ENCODE assay signal across 8 cellular contexts in the genomic region with DNA sequence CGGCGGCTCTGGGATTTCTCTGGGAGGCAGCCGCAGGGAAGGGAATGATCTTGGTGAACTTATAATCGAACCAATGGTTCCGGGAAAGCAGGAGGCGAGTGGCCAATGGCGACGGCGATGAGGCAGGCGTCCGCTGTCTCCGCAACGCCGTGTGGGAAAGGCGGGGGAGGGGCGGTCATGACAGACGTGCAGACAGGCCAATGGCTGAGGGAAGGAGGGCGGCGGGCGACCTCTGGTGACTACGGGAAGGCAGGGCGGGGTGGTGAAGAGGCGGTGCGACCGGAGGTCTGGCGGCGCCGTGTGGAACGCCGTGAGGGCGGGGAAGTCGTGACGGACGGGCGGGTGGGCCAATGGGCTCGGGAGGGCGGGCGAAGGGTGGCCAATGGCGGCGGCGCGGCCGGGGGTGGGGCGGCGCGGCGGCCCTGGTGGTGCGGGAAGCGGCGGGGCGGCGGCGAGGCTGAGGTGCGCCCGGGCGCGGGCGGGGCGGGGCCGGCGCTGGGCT.
A peak's percentile ranks its signal among the peaks of the same experiment; 100 is the strongest.
DNase-seq lines count a peak whose midpoint lies in the region; ATAC-seq and TF ChIP-seq lines count a peak whose summit lies in the region.

A gene with protein sequence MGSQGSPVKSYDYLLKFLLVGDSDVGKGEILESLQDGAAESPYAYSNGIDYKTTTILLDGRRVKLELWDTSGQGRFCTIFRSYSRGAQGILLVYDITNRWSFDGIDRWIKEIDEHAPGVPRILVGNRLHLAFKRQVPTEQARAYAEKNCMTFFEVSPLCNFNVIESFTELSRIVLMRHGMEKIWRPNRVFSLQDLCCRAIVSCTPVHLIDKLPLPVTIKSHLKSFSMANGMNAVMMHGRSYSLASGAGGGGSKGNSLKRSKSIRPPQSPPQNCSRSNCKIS (plus strand): TSS at position 409 of the 502 bp plus-strand sequence. CDS start 226 bp downstream, outside the sequence.

- H3K27me3 ChIP-seq in BLaER1 = no peaks in the 10 kb centered on the region
- H3K27me3 ChIP-seq in layer of hippocampus (ENCODE audit: control insufficient read depth, insufficient read depth, low read length) = no peaks in the 10 kb centered on the region

- H4K20me1 ChIP-seq in BLaER1 = peaks cover 63% of the 10 kb centered on the region

- H3K4me1 ChIP-seq in BLaER1 = peaks cover 75% of the 10 kb centered on the region

- peak within 1 kb of the TSS; percentile 96 for H3K27ac ChIP-seq in BLaER1
- H3K27ac ChIP-seq in layer of hippocampus (ENCODE audit: low read depth, low read length) = peak within 1 kb of the TSS; percentile 100

- peak; percentile 78 for ATAC-seq in GM19324 (IDR thresholded peaks at IDR 0.05; ENCODE audit: low FRiP score, unreplicated experiment)
- ATAC-seq in HG03457 (IDR thresholded peaks at IDR 0.05; ENCODE audit: unreplicated experiment) = peak; percentile 56

- H3K9me3 ChIP-seq in BLaER1 = no peaks in the 10 kb centered on the region

- H3K9ac ChIP-seq in BLaER1 = peak within 1 kb of the TSS; percentile 96

- DNase-seq in NCI-H524 (lab: John Stamatoyannopoulos, UW) = peak; percentile 97
- DNase-seq in activated CD4-positive, alpha-beta T cell treated with anti-CD3 and anti-CD28 coated beads for 4 hours = peak; percentile 99 to 100
- DNase-seq in choroid plexus epithelial cell (ENCODE audit: low read depth) = peak; percentile 99
- DNase-seq in stimulated activated CD4-positive, alpha-beta T cell treated with anti-CD3 and anti-CD28 coated beads, Interleukin-1b, Interleukin-23, amount 100 ng/mL, for 24 hours (ENCODE audit: low read depth in 4 of 4, low spot score in 1 of 4) = peak; percentile 97 to 99 (median 98)

- H3K4me3 ChIP-seq in BLaER1 (peak within 1 kb of the TSS; percentile 94), choroid plexus epithelial cell (ENCODE audit: low read depth, low read length) (peak within 1 kb of the TSS; percentile 93)

- peak; percentile 23 for TF ChIP-seq CTCF in choroid plexus epithelial cell (conservative IDR thresholded peaks at IDR 0.05; ENCODE audit: low read depth, low read length)

- peak within 1 kb of the TSS; percentile 96 for H3K4me2 ChIP-seq in BLaER1

- H3K36me3 ChIP-seq in BLaER1 = no peaks in the 10 kb centered on the region

Comparison
In these comparisons a context has a peak if more than half of its experiments do, and no peak if none do; other contexts are left out.
1. Peak in every context shown above with its lines: DNase-seq, ATAC-seq, H3K4me3 ChIP-seq and H3K27ac ChIP-seq.